ENCODE assay signal across 22 cellular contexts in genomic region chr13:85618514-85618913, GRCh38.
"Had no signal": no experiment of that assay in that cellular context is flagged by ENCODE, and none has a peak within 500 bp of the region (broad histone marks: within the 10 kb centered on the region; RNA-seq: fewer than 3 reads in every experiment).

No MANE protein-coding gene starts in this region.

- H3K4me1 ChIP-seq: esophagus squamous epithelium, left ventricle myocardium inferior, lower lobe of right lung, parathyroid adenoma, prostate gland, right lobe of liver, spleen, tibial artery, upper lobe of left lung, uterus had no signal

- H3K4me3 ChIP-seq: esophagus squamous epithelium, hepatocyte, left ventricle myocardium inferior, lower lobe of right lung, prostate gland, right lobe of liver, spleen, tibial artery, upper lobe of left lung, uterus had no signal

- H3K36me3 ChIP-seq: esophagus squamous epithelium, left ventricle myocardium inferior, lower lobe of right lung, prostate gland, right lobe of liver, spleen, tibial artery, upper lobe of left lung, uterus had no signal

- H3K9ac ChIP-seq: parathyroid adenoma had no signal

- H3K4me3 Mint-ChIP-seq: dendritic cell treated with granulocyte-macrophage colony-stimulating factor and Interleukin-4, amounts not matched to agents 40 ng/mL and 50 ng/mL, for 4 days; naive B cell; nephron; stimulated activated memory B cell treated with anti-CD40 and anti-IgM and Interleukin-4, amounts not matched to agents 10 μg/mL and 1 μg/mL and 100 μg/mL, for 72 hours; stimulated activated naive CD8-positive, alpha-beta T cell treated with anti-CD3 and anti-CD28 coated beads, Interleukin-15, Interleukin-2, amounts not matched to agents 100 ng/mL and 50 ng/mL, for 24 hours had no signal

- H3K27me3 Mint-ChIP-seq: dendritic cell treated with granulocyte-macrophage colony-stimulating factor and Interleukin-4, amounts not matched to agents 40 ng/mL and 50 ng/mL, for 4 days; naive B cell; stimulated activated memory B cell treated with anti-CD40 and anti-IgM and Interleukin-4, amounts not matched to agents 10 μg/mL and 1 μg/mL and 100 μg/mL, for 72 hours; stimulated activated naive CD8-positive, alpha-beta T cell treated with anti-CD3 and anti-CD28 coated beads, Interleukin-15, Interleukin-2, amounts not matched to agents 100 ng/mL and 50 ng/mL, for 24 hours had no signal

- H3K36me3 Mint-ChIP-seq: naive B cell; stimulated activated memory B cell treated with anti-CD40 and anti-IgM and Interleukin-4, amounts not matched to agents 10 μg/mL and 1 μg/mL and 100 μg/mL, for 72 hours had no signal

- H3K27ac Mint-ChIP-seq: dendritic cell treated with granulocyte-macrophage colony-stimulating factor and Interleukin-4, amounts not matched to agents 40 ng/mL and 50 ng/mL, for 4 days; nephron; stimulated activated memory B cell treated with anti-CD40 and anti-IgM and Interleukin-4, amounts not matched to agents 10 μg/mL and 1 μg/mL and 100 μg/mL, for 72 hours; stimulated activated naive CD8-positive, alpha-beta T cell treated with anti-CD3 and anti-CD28 coated beads, Interleukin-15, Interleukin-2, amounts not matched to agents 100 ng/mL and 50 ng/mL, for 24 hours had no signal

- H3K79me2 ChIP-seq: hepatocyte, parathyroid adenoma had no signal

- DNase-seq: esophagus squamous epithelium; foreskin keratinocyte; kidney; left cardiac atrium; left ventricle myocardium inferior; lower lobe of right lung; naive B cell; right lobe of liver; spleen; stimulated activated CD4-positive, alpha-beta T cell treated with anti-CD3 and anti-CD28 coated beads, Interleukin-15, amount 100 ng/mL, for 24 hours; stimulated activated CD4-positive, alpha-beta T cell treated with anti-CD3 and anti-CD28 coated beads, Interleukin-1b, Interleukin-23, amount 100 ng/mL, for 48 hours; stimulated activated CD4-positive, alpha-beta T cell treated with anti-CD3 and anti-CD28 coated beads, Interleukin-4, amount 100 ng/mL, for 24 hours; tibial artery; upper lobe of left lung; uterus had no signal

- H3K27me3 ChIP-seq: esophagus squamous epithelium, foreskin keratinocyte, hepatocyte, right lobe of liver, spleen, tibial artery, upper lobe of left lung, uterus had no signal

- H3K4me1 Mint-ChIP-seq: naive B cell; nephron; stimulated activated memory B cell treated with anti-CD40 and anti-IgM and Interleukin-4, amounts not matched to agents 10 μg/mL and 1 μg/mL and 100 μg/mL, for 72 hours had no signal

- H3K27ac ChIP-seq: esophagus squamous epithelium, foreskin keratinocyte, hepatocyte, left ventricle myocardium inferior, lower lobe of right lung, parathyroid adenoma, prostate gland, right lobe of liver, spleen, tibial artery, upper lobe of left lung, uterus had no signal

- H3K9me3 ChIP-seq: esophagus squamous epithelium, left ventricle myocardium inferior, lower lobe of right lung, prostate gland, right lobe of liver, tibial artery, upper lobe of left lung, uterus had no signal

- ATAC-seq: foreskin keratinocyte; left cardiac atrium; lower lobe of right lung; right lobe of liver; stimulated activated memory B cell treated with anti-CD40 and anti-IgM and Interleukin-4, amounts not matched to agents 10 μg/mL and 1 μg/mL and 100 μg/mL, for 72 hours had no signal

- H2AFZ ChIP-seq: hepatocyte, parathyroid adenoma had no signal

- H3K4me2 ChIP-seq: hepatocyte had no signal
